ENCODE assay signal across 19 cellular contexts in genomic region chr14:104770072-104770579, GRCh38. TPM values are rescaled to one million over a fixed set of nuclear protein-coding genes. Genes with fewer than 3 reads are reported as not detected.
DNase-seq lines count a peak whose midpoint lies in the region; ATAC-seq and TF ChIP-seq lines count a peak whose summit lies in the region.
"Had no signal": no experiment of that assay in that cellular context is flagged by ENCODE, and none has a peak within 500 bp of the region (broad histone marks: within the 10 kb centered on the region; RNA-seq: fewer than 3 reads in every experiment).

No MANE protein-coding gene starts in this region.

- no peak for TF ChIP-seq CTCF in 22Rv1 (IDR thresholded peaks at IDR 0.05)
- no peak for TF ChIP-seq CTCF in HEK293 (tag by site-specific recombination; IDR thresholded peaks at IDR 0.05)
- no peak for TF ChIP-seq CTCF in neural crest cell (conservative IDR thresholded peaks at IDR 0.05)

- H3K36me3 ChIP-seq in HEK293 (ENCODE audit: control insufficient read depth in 2 of 2, insufficient read depth in 1 of 2, low read length in 2 of 2) = peaks cover 0 to 55% of the 10 kb centered on the region in 2 experiments; a peak in 2 of 3 replicates

- H3K36me3 Mint-ChIP-seq in central memory CD8-positive, alpha-beta T cell (ENCODE audit: insufficient read depth) = peaks cover 14% of the 10 kb centered on the region
- H3K36me3 Mint-ChIP-seq in neural crest cell (ENCODE audit: low read depth) = peaks cover 23% of the 10 kb centered on the region

- peak overlapping the region; percentile 22 for H3K27ac Mint-ChIP-seq in central memory CD8-positive, alpha-beta T cell (ENCODE audit: low read depth)
- H3K27ac Mint-ChIP-seq in neural crest cell (ENCODE audit: unreplicated experiment) = no peak overlapping the region
- H3K27ac Mint-ChIP-seq: CD4-positive, CD25-positive, alpha-beta regulatory T cell had no signal

- no peaks in the 10 kb centered on the region for H3K9me3 Mint-ChIP-seq in central memory CD8-positive, alpha-beta T cell
- no peaks in the 10 kb centered on the region for H3K9me3 Mint-ChIP-seq in neural crest cell
- H3K9me3 Mint-ChIP-seq: CD4-positive, CD25-positive, alpha-beta regulatory T cell had no signal

- POLR2A ChIA-PET in HEK293 (lab: Yijun Ruan, JAX) = interaction anchor here (1.1 to 1.3 kb wide), 2 partner anchors 17 to 34 kb away, joined by 3 to 4 read pairs; partner anchors contain the start of gene SIVA1

- ATAC-seq in central memory CD8-positive, alpha-beta T cell (replicated peaks; ENCODE audit: extremely low read depth, poor library complexity, severe bottlenecking) = no peak
- no peak for ATAC-seq in HG03565 (IDR thresholded peaks at IDR 0.05; ENCODE audit: unreplicated experiment)
- no peak for ATAC-seq in HG02759 (IDR thresholded peaks at IDR 0.05; ENCODE audit: unreplicated experiment)
- ATAC-seq in HG03432 (IDR thresholded peaks at IDR 0.05; ENCODE audit: unreplicated experiment) = no peak

- CTCF ChIA-PET in HEK293 (lab: Yijun Ruan, JAX) = interaction anchor here (0.6 to 3.7 kb wide), 2 partner anchors 56 to 203 kb away, joined by 3 to 57 read pairs; no protein-coding TSS in a partner anchor

- DNase-seq in central memory CD8-positive, alpha-beta T cell (ENCODE audit: low spot score in 2 of 2) = no peak
- no peak for DNase-seq in neural crest cell (ENCODE audit: low read depth, low spot score)
- no peak for DNase-seq in stimulated activated CD4-positive, alpha-beta T cell treated with anti-CD3 and anti-CD28 coated beads, Interleukin-4, amount 100 ng/mL, for 24 hours
- DNase-seq: ACHN, AML-193, KG1, NCI-H1436, NCI-H2029, NCI-H2171, NCI-H748 treated with DMSO at 0.1 percent for 48 hours, PC-9 had no signal

- peak overlapping the region; percentile 46; the same call in 1 of the 2 replicates for H3K27ac ChIP-seq in 22Rv1
- no peak overlapping the region for H3K27ac ChIP-seq in HEK293 (ENCODE audit: extremely low read depth, low read depth, low read length)
- H3K27ac ChIP-seq: HL-60, PC-9, SJSA1 had no signal

- no peak overlapping the region for H3K4me3 Mint-ChIP-seq in central memory CD8-positive, alpha-beta T cell
- H3K4me3 Mint-ChIP-seq in neural crest cell = peak overlapping the region; percentile 42
- H3K4me3 Mint-ChIP-seq: CD4-positive, CD25-positive, alpha-beta regulatory T cell had no signal

- no peaks in the 10 kb centered on the region for H3K27me3 Mint-ChIP-seq in central memory CD8-positive, alpha-beta T cell
- H3K27me3 Mint-ChIP-seq in neural crest cell (ENCODE audit: low read depth) = no peaks in the 10 kb centered on the region
- H3K27me3 Mint-ChIP-seq: CD4-positive, CD25-positive, alpha-beta regulatory T cell had no signal

- H3K4me1 Mint-ChIP-seq in central memory CD8-positive, alpha-beta T cell = no peaks in the 10 kb centered on the region
- peaks cover 21% of the 10 kb centered on the region for H3K4me1 Mint-ChIP-seq in neural crest cell

- H3K9me3 ChIP-seq in HEK293 (ENCODE audit: control insufficient read depth, insufficient read depth, low read depth, low read length) = no peaks in the 10 kb centered on the region

- no peak overlapping the region for H3K4me3 ChIP-seq in HEK293 (ENCODE audit: low read depth, low read length)
- H3K4me3 ChIP-seq: PC-9, SJSA1 had no signal

- H3K4me1 ChIP-seq in HEK293 (ENCODE audit: control insufficient read depth, insufficient read depth, low read length) = peaks cover 4% of the 10 kb centered on the region; the same call in 1 of the 2 replicates

TF ChIP-seq in HEK293, 187 proteins besides CTCF, POLR2A, EP300 and RAD21:
- TF ChIP-seq ZNF335 (tag by site-specific recombination; conservative IDR thresholded peaks at IDR 0.05) (no peak), EGR2 (tag by site-specific recombination; IDR thresholded peaks at IDR 0.05; ENCODE audit: low read depth) (peak; percentile 79), ZFHX2 (tag by site-specific recombination; conservative IDR thresholded peaks at IDR 0.05) (peak; percentile 95)

RNA-seq across cellular contexts. Expression of gene SIVA1, which starts 17.2 kb away (rescaled TPM):
- total RNA-seq in neural crest cell = 109 and 121 TPM in 2 replicates

RNA-seq across cellular contexts. Expression of gene AKT1, which starts 25.4 kb away (rescaled TPM):
- 179 and 191 TPM in 2 replicates for total RNA-seq in neural crest cell

RNA-seq across cellular contexts. Expression of gene ZBTB42, which starts 30.8 kb away (rescaled TPM):
- total RNA-seq in neural crest cell = 2.2 and 2.7 TPM in 2 replicates

RNA-seq across cellular contexts. Expression of gene ADSS1, which starts 46.1 kb away (rescaled TPM):
- total RNA-seq in neural crest cell = 4.4 and 5.0 TPM in 2 replicates
